ENCODE assay signal across 8 cellular contexts in genomic region chr18:23585897-23586248, GRCh38. TPM values are rescaled to one million over a fixed set of nuclear protein-coding genes. Genes with fewer than 3 reads are reported as not detected.
DNase-seq lines count a peak whose midpoint lies in the region; ATAC-seq and TF ChIP-seq lines count a peak whose summit lies in the region.

No MANE protein-coding gene starts in this region.

- no peaks in the 10 kb centered on the region for H3K27me3 Mint-ChIP-seq in naive B cell

- no peak for DNase-seq in GM12865 (ENCODE audit: low read depth)
- DNase-seq in HL-60 (ENCODE audit: low read depth in 1 of 2, low spot score in 1 of 2) = peak in 1 of 2 experiments; percentile 20
- DNase-seq in cardiac fibroblast (ENCODE audit: low read depth in 2 of 2) = no peak
- DNase-seq in naive B cell = no peak
- no peak for DNase-seq in islet precursor cell
- DNase-seq in stimulated activated CD4-positive, alpha-beta T cell treated with anti-CD3 and anti-CD28 coated beads, Interleukin-12 subunit alpha, Interleukin-12 subunit beta, amount 100 ng/mL, for 4 hours = no peak
- DNase-seq in AG08396 (ENCODE audit: low spot score) = no peak

- peaks cover 6% of the 10 kb centered on the region for H3K27me3 ChIP-seq in HL-60 (ENCODE audit: insufficient read depth, poor library complexity, severe bottlenecking)

- H3K9me3 Mint-ChIP-seq in naive B cell = no peaks in the 10 kb centered on the region

- peak overlapping the region; percentile 92 for H3K27ac ChIP-seq in HL-60 (replicated peaks)

- peak overlapping the region; percentile 86 to 98 (median 95) for H3K4me3 Mint-ChIP-seq in naive B cell

- TF ChIP-seq CTCF in GM12865 (IDR thresholded peaks at IDR 0.05; ENCODE audit: insufficient read depth, low read depth, low read length, missing control alignments) = no peak
- no peak for TF ChIP-seq CTCF in HL-60 (IDR thresholded peaks at IDR 0.05; ENCODE audit: insufficient read depth, low read length)
- TF ChIP-seq CTCF in cardiac fibroblast (IDR thresholded peaks at IDR 0.05; ENCODE audit: low read depth, low read length) = no peak

- peak in 1 of 2 donors; percentile 1 for ATAC-seq in naive B cell (ENCODE audit: low read depth in 2 of 2)
- ATAC-seq in GM21381 (IDR thresholded peaks at IDR 0.05; ENCODE audit: unreplicated experiment) = no peak

- peaks cover 15 to 34% (median 34%) of the 10 kb centered on the region in 3 donors for H3K4me1 Mint-ChIP-seq in naive B cell

- no peaks in the 10 kb centered on the region for H3K36me3 Mint-ChIP-seq in naive B cell

- H3K27ac Mint-ChIP-seq in naive B cell = peak overlapping the region; percentile 86 to 99 (median 96)

- H3K4me3 ChIP-seq in GM12865 (ENCODE audit: low read depth, low read length) = peak overlapping the region; percentile 100
- H3K4me3 ChIP-seq in HL-60 (replicated peaks; ENCODE audit: insufficient read depth, low read length) = peak overlapping the region; percentile 96
- H3K4me3 ChIP-seq in cardiac fibroblast (replicated peaks in 1 of 2; ENCODE audit: low read depth in 2 of 2, low read length in 2 of 2) = peak overlapping the region; percentile 77 to 97

RNA-seq across cellular contexts. Expression of gene NPC1, which starts 0.4 kb away (rescaled TPM):
- polyA plus RNA-seq in naive B cell (ENCODE audit: low read depth in 6 of 6) = 10 to 100 TPM in 3 of 6 donors, 1 to 10 TPM in 3; 8.5 to 17.9 (median 10.8) TPM
